In the genomic region with DNA sequence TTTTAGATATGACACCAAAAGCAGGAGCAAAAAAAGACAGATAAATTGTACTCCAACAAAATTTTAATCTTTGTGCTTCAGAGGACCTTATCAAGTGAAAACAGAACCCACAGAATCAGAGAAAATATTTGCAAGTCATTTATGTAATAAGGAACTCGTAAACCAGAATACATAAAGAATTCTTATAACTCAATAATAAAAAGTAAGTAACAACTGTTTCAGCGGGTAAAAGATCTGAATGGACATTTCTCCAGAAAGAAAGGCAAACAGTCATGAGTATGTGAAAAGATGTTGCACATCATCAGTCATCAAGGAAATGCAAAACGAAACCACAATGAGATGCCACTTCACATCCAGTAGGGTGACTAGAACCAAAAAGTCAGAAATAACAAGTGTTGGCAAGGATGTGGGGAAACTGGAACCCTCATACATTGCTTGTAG, we compare ENCODE assay signal across 20 cellular contexts.
"Had no signal": no experiment of that assay in that cellular context is flagged by ENCODE, and none has a peak within 500 bp of the region (broad histone marks: within the 10 kb centered on the region; RNA-seq: fewer than 3 reads in every experiment).

No MANE protein-coding gene starts in this region.

- H3K4me1 ChIP-seq: esophagus squamous epithelium, left ventricle myocardium inferior, parathyroid adenoma had no signal

- DNase-seq: activated CD4-positive, alpha-beta T cell treated with anti-CD3 and anti-CD28 coated beads for 48 hours; activated naive CD4-positive, alpha-beta T cell treated with anti-CD3 and anti-CD28 coated beads for 36 hours; amniotic stem cell; cortex of kidney; effector CD4-positive, alpha-beta T cell; esophagus squamous epithelium; foreskin fibroblast; glutamatergic neuron; left ventricle myocardium inferior; mucosa of descending colon; naive thymus-derived CD4-positive, alpha-beta T cell; sigmoid colon; spleen; SW 1271 had no signal

- H3K27ac ChIP-seq: esophagus squamous epithelium, left ventricle myocardium inferior, neutrophil, parathyroid adenoma, sigmoid colon, spleen had no signal

- H3K9me3 ChIP-seq: esophagus squamous epithelium, mucosa of descending colon, neutrophil, sigmoid colon had no signal

- H3K9ac ChIP-seq: parathyroid adenoma had no signal

- H3K27me3 ChIP-seq: esophagus squamous epithelium, neutrophil, sigmoid colon, spleen had no signal

- H2AFZ ChIP-seq: parathyroid adenoma had no signal

- H3K4me3 ChIP-seq: esophagus squamous epithelium, left ventricle myocardium inferior, mucosa of descending colon, sigmoid colon, spleen had no signal

- H3K79me2 ChIP-seq: parathyroid adenoma had no signal

- H3K4me3 Mint-ChIP-seq: activated naive CD4-positive, alpha-beta T cell treated with anti-CD3 and anti-CD28 coated beads for 36 hours; central memory CD8-positive, alpha-beta T cell; memory B cell; naive thymus-derived CD4-positive, alpha-beta T cell; T-helper 2 cell treated with Interferon-gamma antibody and Interleukin-4, amounts not matched to agents 5 μg/mL and 100 μg/mL, for 36 hours had no signal

- ATAC-seq: mucosa of descending colon; naive thymus-derived CD4-positive, alpha-beta T cell had no signal

- H3K27me3 Mint-ChIP-seq: central memory CD8-positive, alpha-beta T cell; memory B cell; naive thymus-derived CD4-positive, alpha-beta T cell had no signal

- H3K36me3 ChIP-seq: left ventricle myocardium inferior, neutrophil, sigmoid colon had no signal

- H3K4me1 Mint-ChIP-seq: memory B cell had no signal

- H3K27ac Mint-ChIP-seq: activated naive CD4-positive, alpha-beta T cell treated with anti-CD3 and anti-CD28 coated beads for 36 hours; activated T-helper 2 cell treated with anti-CD3 and anti-CD28 coated beads, Interferon-gamma antibody, Interleukin-2, Interleukin-4, amounts not matched to agents 10 μg/mL and 5 μg/mL and 100 μg/mL, durations not matched to agents 14 hours and 24 hours and 36 hours; memory B cell; T-helper 2 cell treated with Interferon-gamma antibody and Interleukin-4, amounts not matched to agents 5 μg/mL and 100 μg/mL, for 36 hours had no signal
